17 cellular contexts compared by ENCODE assay signal in the genomic region with DNA sequence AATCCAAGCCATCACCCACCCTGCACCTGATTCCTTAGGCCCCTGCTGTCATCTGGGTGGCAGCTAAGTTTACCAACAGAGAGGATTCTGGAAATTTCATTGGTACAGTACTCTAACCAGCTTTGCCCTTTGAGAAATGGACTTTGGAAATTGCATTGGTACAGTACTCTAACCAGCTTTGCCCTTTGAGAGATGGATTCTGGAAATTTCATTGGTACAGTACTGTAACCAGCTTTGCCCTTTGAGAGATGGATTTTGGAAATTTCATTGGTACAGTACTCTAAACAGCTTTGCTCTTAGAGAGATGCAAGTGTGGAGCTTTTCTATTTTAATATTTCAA. TPM values are rescaled to one million over a fixed set of nuclear protein-coding genes. Genes with fewer than 3 reads are reported as not detected.
A peak's percentile ranks its signal among the peaks of the same experiment; 100 is the strongest.
DNase-seq lines count a peak whose midpoint lies in the region; ATAC-seq and TF ChIP-seq lines count a peak whose summit lies in the region.
"Had no signal": no experiment of that assay in that cellular context is flagged by ENCODE, and none has a peak within 500 bp of the region (broad histone marks: within the 10 kb centered on the region; RNA-seq: fewer than 3 reads in every experiment).

No MANE protein-coding gene starts in this region.

- H3K4me3 ChIP-seq in hepatocyte (no peak overlapping the region), lung (no peak overlapping the region)
- H3K4me3 ChIP-seq: BLaER1 treated with 17β-estradiol and CSF1 and Interleukin-3, amounts not matched to agents 10 nM and 100 nM; HAP-1 had no signal

- peaks cover 16% of the 10 kb centered on the region for H3K4me1 Mint-ChIP-seq in activated CD8-positive, alpha-beta T cell treated with anti-CD3 and anti-CD28 coated beads, Interleukin-2, amount 10 ng/mL, durations not matched to agents 7 days and 5 days (ENCODE audit: low read depth)
- peaks cover 18% of the 10 kb centered on the region for H3K4me1 Mint-ChIP-seq in activated CD8-positive, alpha-beta T cell treated with anti-CD3 and anti-CD28 coated beads for 36 hours (ENCODE audit: low read depth)

- peaks cover 4% of the 10 kb centered on the region for H3K9me3 Mint-ChIP-seq in activated CD8-positive, alpha-beta T cell treated with anti-CD3 and anti-CD28 coated beads, Interleukin-2, amount 10 ng/mL, durations not matched to agents 7 days and 5 days (ENCODE audit: insufficient read depth)
- H3K9me3 Mint-ChIP-seq in activated CD8-positive, alpha-beta T cell treated with anti-CD3 and anti-CD28 coated beads for 36 hours, result peaks cover 1% of the 10 kb centered on the region

- H3K36me3 ChIP-seq in hepatocyte (replicated peaks; ENCODE audit: insufficient read depth, low read depth), result no peaks in the 10 kb centered on the region
- no peaks in the 10 kb centered on the region for H3K36me3 ChIP-seq in lung (ENCODE audit: control insufficient read depth in 2 of 2, insufficient read depth in 2 of 2, low read length in 2 of 2)
- H3K36me3 ChIP-seq: BLaER1 treated with 17β-estradiol and CSF1 and Interleukin-3, amounts not matched to agents 10 nM and 100 nM; HAP-1 had no signal

- no peak for ATAC-seq in activated CD8-positive, alpha-beta T cell treated with anti-CD3 and anti-CD28 coated beads, Interleukin-2, amount 10 ng/mL, durations not matched to agents 7 days and 5 days
- ATAC-seq in activated CD8-positive, alpha-beta T cell treated with anti-CD3 and anti-CD28 coated beads for 36 hours, result no peak
- ATAC-seq in lung (ENCODE audit: insufficient read depth, low FRiP score), result no peak
- no peak for ATAC-seq in HG03460 (IDR thresholded peaks at IDR 0.05; ENCODE audit: unreplicated experiment)

- no peaks in the 10 kb centered on the region for H3K9me2 ChIP-seq in hepatocyte (replicated peaks; ENCODE audit: insufficient read depth)

- no peak overlapping the region for H2AFZ ChIP-seq in hepatocyte

- no peaks in the 10 kb centered on the region for H4K20me1 ChIP-seq in hepatocyte (ENCODE audit: insufficient read depth, poor library complexity, severe bottlenecking)
- H4K20me1 ChIP-seq: BLaER1 treated with 17β-estradiol and CSF1 and Interleukin-3, amounts not matched to agents 10 nM and 100 nM had no signal

- no peaks in the 10 kb centered on the region for H3K79me2 ChIP-seq in hepatocyte

- DNase-seq in activated CD8-positive, alpha-beta T cell treated with anti-CD3 and anti-CD28 coated beads, Interleukin-2, amount 10 ng/mL, durations not matched to agents 7 days and 5 days, result peak; percentile 16
- DNase-seq in activated CD8-positive, alpha-beta T cell treated with anti-CD3 and anti-CD28 coated beads for 36 hours, result no peak
- DNase-seq in hepatocyte (ENCODE audit: low spot score) (no peak), lung (ENCODE audit: low spot score) (peak; percentile 15), NCI-H524 treated with DMSO at 0.1 percent for 48 hours (lab: John Stamatoyannopoulos, UW) (no peak), GM19240 (ENCODE audit: insufficient read length, low spot score) (no peak), ureter (ENCODE audit: low spot score) (no peak)
- DNase-seq: 8988T; ACHN; CD4-positive, CD25-positive, alpha-beta regulatory T cell; DMS79 had no signal

- intact Hi-C loops in activated CD8-positive, alpha-beta T cell treated with anti-CD3 and anti-CD28 coated beads for 36 hours (cut with micrococcal nuclease), result loop anchor here (5.0 kb wide), 1 partner anchor 334 kb away; no protein-coding TSS in a partner anchor

- H3K27me3 ChIP-seq in hepatocyte (no peaks in the 10 kb centered on the region), lung (ENCODE audit: control insufficient read depth, insufficient read depth) (no peaks in the 10 kb centered on the region)
- H3K27me3 ChIP-seq: BLaER1 treated with 17β-estradiol and CSF1 and Interleukin-3, amounts not matched to agents 10 nM and 100 nM had no signal

- peaks cover 19% of the 10 kb centered on the region for H3K27me3 Mint-ChIP-seq in activated CD8-positive, alpha-beta T cell treated with anti-CD3 and anti-CD28 coated beads, Interleukin-2, amount 10 ng/mL, durations not matched to agents 7 days and 5 days (ENCODE audit: low read depth)
- no peaks in the 10 kb centered on the region for H3K27me3 Mint-ChIP-seq in activated CD8-positive, alpha-beta T cell treated with anti-CD3 and anti-CD28 coated beads for 36 hours

- no peaks in the 10 kb centered on the region for H3K36me3 Mint-ChIP-seq in activated CD8-positive, alpha-beta T cell treated with anti-CD3 and anti-CD28 coated beads, Interleukin-2, amount 10 ng/mL, durations not matched to agents 7 days and 5 days (ENCODE audit: low read depth)
- no peaks in the 10 kb centered on the region for H3K36me3 Mint-ChIP-seq in activated CD8-positive, alpha-beta T cell treated with anti-CD3 and anti-CD28 coated beads for 36 hours (ENCODE audit: low read depth)
- H3K36me3 Mint-ChIP-seq: CD4-positive, CD25-positive, alpha-beta regulatory T cell had no signal

- CTCF ChIA-PET in activated CD8-positive, alpha-beta T cell treated with anti-CD3 and anti-CD28 coated beads, Interleukin-2, amount 10 ng/mL, durations not matched to agents 7 days and 5 days (lab: Charles Lee), result interaction anchor here (0.7 to 3.3 kb wide), 6 partner anchors 15 to 345 kb away, joined by 3 to 18 read pairs (median 9); no protein-coding TSS in a partner anchor
- CTCF ChIA-PET in activated CD8-positive, alpha-beta T cell treated with anti-CD3 and anti-CD28 coated beads for 36 hours (lab: Charles Lee), result interaction anchor here (0.8 to 7.7 kb wide), 6 partner anchors 8 to 345 kb away, joined by 3 to 77 read pairs (median 8); no protein-coding TSS in a partner anchor

- H3K4me2 ChIP-seq in hepatocyte, result peak overlapping the region; percentile 22
- H3K4me2 ChIP-seq: BLaER1 treated with 17β-estradiol and CSF1 and Interleukin-3, amounts not matched to agents 10 nM and 100 nM had no signal

- no peak for TF ChIP-seq CTCF in activated CD8-positive, alpha-beta T cell treated with anti-CD3 and anti-CD28 coated beads for 36 hours (IDR thresholded peaks at IDR 0.05)
- TF ChIP-seq CTCF in hepatocyte (IDR thresholded peaks at IDR 0.05; ENCODE audit: poor library complexity), result no peak
- no peak for TF ChIP-seq CTCF in lung (IDR thresholded peaks at IDR 0.05; ENCODE audit: control extremely low read depth, extremely low read depth)

- no peaks in the 10 kb centered on the region for H3K9me3 ChIP-seq in hepatocyte (ENCODE audit: low read depth)
- H3K9me3 ChIP-seq in lung (ENCODE audit: control insufficient read depth in 2 of 2, insufficient read depth in 1 of 2, low read length in 1 of 2), result no peaks in the 10 kb centered on the region
- H3K9me3 ChIP-seq: BLaER1 treated with 17β-estradiol and CSF1 and Interleukin-3, amounts not matched to agents 10 nM and 100 nM; HAP-1 had no signal

- H3K4me1 ChIP-seq in hepatocyte (ENCODE audit: insufficient read depth) (peaks cover 13% of the 10 kb centered on the region), lung (ENCODE audit: control insufficient read depth in 2 of 2, insufficient read depth in 2 of 2, low read length in 2 of 2) (peaks cover 2 to 5% of the 10 kb centered on the region in 2 donors)

- H3K27ac ChIP-seq in hepatocyte (no peak overlapping the region), lung (ENCODE audit: low read depth in 1 of 2, low read length in 1 of 2) (no peak overlapping the region)
- H3K27ac ChIP-seq: BLaER1 treated with 17β-estradiol and CSF1 and Interleukin-3, amounts not matched to agents 10 nM and 100 nM had no signal

- POLR2A ChIA-PET in activated CD8-positive, alpha-beta T cell treated with anti-CD3 and anti-CD28 coated beads, Interleukin-2, amount 10 ng/mL, durations not matched to agents 7 days and 5 days (lab: Charles Lee), result no interaction called here
- POLR2A ChIA-PET in activated CD8-positive, alpha-beta T cell treated with anti-CD3 and anti-CD28 coated beads for 36 hours (lab: Charles Lee), result interaction anchor here (0.8 to 1.7 kb wide), 3 partner anchors 14 to 332 kb away, joined by 3 to 4 read pairs (median 3); no protein-coding TSS in a partner anchor

- no peak overlapping the region for H3K4me3 Mint-ChIP-seq in activated CD8-positive, alpha-beta T cell treated with anti-CD3 and anti-CD28 coated beads, Interleukin-2, amount 10 ng/mL, durations not matched to agents 7 days and 5 days
- H3K4me3 Mint-ChIP-seq in activated CD8-positive, alpha-beta T cell treated with anti-CD3 and anti-CD28 coated beads for 36 hours, result no peak overlapping the region

- no peak overlapping the region for H3K27ac Mint-ChIP-seq in activated CD8-positive, alpha-beta T cell treated with anti-CD3 and anti-CD28 coated beads, Interleukin-2, amount 10 ng/mL, durations not matched to agents 7 days and 5 days
- no peak overlapping the region for H3K27ac Mint-ChIP-seq in activated CD8-positive, alpha-beta T cell treated with anti-CD3 and anti-CD28 coated beads for 36 hours
- H3K27ac Mint-ChIP-seq: CD4-positive, CD25-positive, alpha-beta regulatory T cell had no signal

RNA-seq across cellular contexts. Expression of gene MAB21L3, which starts 42.5 kb away (rescaled TPM):
- total RNA-seq in activated CD8-positive, alpha-beta T cell treated with anti-CD3 and anti-CD28 coated beads, Interleukin-2, amount 10 ng/mL, durations not matched to agents 7 days and 5 days, result not detected
- total RNA-seq in activated CD8-positive, alpha-beta T cell treated with anti-CD3 and anti-CD28 coated beads for 36 hours, result not detected
- 0.24 and 0.47 TPM in 2 replicates for total RNA-seq in hepatocyte
- polyA plus RNA-seq in hepatocyte, result 0.54 and 0.74 TPM in 2 replicates
- 1 to 10 TPM in 1 of 2 donors, under 1 TPM in 1; 0.58 to 4.2 TPM for total RNA-seq in lung
- polyA plus RNA-seq in lung, result under 1 TPM; 0.08 to 0.30 TPM
- 3.6 TPM for total RNA-seq in ureter
- total RNA-seq: CD4-positive, CD25-positive, alpha-beta regulatory T cell; G401; H1; HT1080 had no signal
- polyA plus RNA-seq: CD4-positive, CD25-positive, alpha-beta regulatory T cell; H1 had no signal

Comparison
In these comparisons a context has a peak if more than half of its experiments do, and no peak if none do; other contexts are left out.
1. DNase-seq: peak in activated CD8-positive, alpha-beta T cell treated with anti-CD3 and anti-CD28 coated beads, Interleukin-2, amount 10 ng/mL, durations not matched to agents 7 days and 5 days (single experiment) and lung (single experiment); none in activated CD8-positive, alpha-beta T cell treated with anti-CD3 and anti-CD28 coated beads for 36 hours (single experiment), hepatocyte (single experiment), NCI-H524 treated with DMSO at 0.1 percent for 48 hours (single experiment), GM19240 (single experiment) and ureter (single experiment).